In genomic region chr3:101938262-101938847, GRCh38 we compare ENCODE assay signal across 1 cellular context.
TF ChIP-seq lines count a peak whose summit lies in the region.

No MANE protein-coding gene starts in this region.

TF ChIP-seq in K562, 482 proteins besides CTCF, POLR2A, EP300 and RAD21 (continued from another document and continues in another):
- TF ChIP-seq ZNF318 (IDR thresholded peaks at IDR 0.05; ENCODE audit: borderline replicate concordance in 1 of 2, low read depth in 1 of 2) (no peak), KDM2B (CRISPR knock-in tag; IDR thresholded peaks at IDR 0.05) (no peak), SMAD1 (IDR thresholded peaks at IDR 0.05; ENCODE audit: low read depth, low read length, partially characterized antibody) (no peak), RBM17 (IDR thresholded peaks at IDR 0.05; ENCODE audit: borderline replicate concordance, low read depth, low read length) (no peak), HNRNPH1 (optimal IDR thresholded peaks at IDR 0.05; ENCODE audit: low read depth, low read length) (no peak), RUNX1 (IDR thresholded peaks at IDR 0.05; ENCODE audit: low read depth) (no peak), CHD4 (IDR thresholded peaks at IDR 0.05; ENCODE audit: insufficient read depth, insufficient replicate concordance, low read depth, low read length, poor library complexity, severe bottlenecking) (no peak), NR2C2 (CRISPR knock-in tag; IDR thresholded peaks at IDR 0.05) (no peak), NR2C2 (tag; IDR thresholded peaks at IDR 0.05) (peak; percentile 76), ZNF133 (CRISPR knock-in tag; IDR thresholded peaks at IDR 0.05) (no peak), CTBP1 (IDR thresholded peaks at IDR 0.05; ENCODE audit: borderline replicate concordance) (peak; percentile 59; the same call in 1 of the 2 replicates), ELF1 (tag; IDR thresholded peaks at IDR 0.05) (peak; percentile 51; the same call in 1 of the 2 replicates), GTF2F1 (IDR thresholded peaks at IDR 0.05; ENCODE audit: low read depth, low read length) (no peak), ZNF347 (CRISPR knock-in tag; IDR thresholded peaks at IDR 0.05; ENCODE audit: low read depth) (no peak), EHMT2 (IDR thresholded peaks at IDR 0.05) (no peak), RBFOX2 (IDR thresholded peaks at IDR 0.05; ENCODE audit: low read depth, low read length) (no peak), CHCHD3 (CRISPR knock-in tag; IDR thresholded peaks at IDR 0.05) (no peak), ZNF644 (tag; IDR thresholded peaks at IDR 0.05; ENCODE audit: low read depth) (no peak), NEUROD1 (IDR thresholded peaks at IDR 0.05; ENCODE audit: borderline replicate concordance, low read depth, low read length, partially characterized antibody) (no peak), AFF1 (IDR thresholded peaks at IDR 0.05; ENCODE audit: low read depth in 1 of 2, partially characterized antibody in 2 of 2) (peak in 1 of 2 experiments; percentile 56), JUN (IDR thresholded peaks at IDR 0.05; ENCODE audit: borderline replicate concordance, low read depth, low read length) (no peak), JUN (CRISPR knock-in tag; IDR thresholded peaks at IDR 0.05; ENCODE audit: borderline replicate concordance) (no peak), SAFB (IDR thresholded peaks at IDR 0.05; ENCODE audit: borderline replicate concordance, low read depth, low read length) (no peak), MCM3 (IDR thresholded peaks at IDR 0.05) (no peak), MYNN (IDR thresholded peaks at IDR 0.05) (no peak), MYNN (CRISPR knock-in tag; IDR thresholded peaks at IDR 0.05) (no peak), ZEB2 (IDR thresholded peaks at IDR 0.05) (peak; percentile 59; the same call in 1 of the 2 replicates), MEF2D (tag; conservative IDR thresholded peaks at IDR 0.05; ENCODE audit: low read depth) (peak; percentile 93), SRSF7 (optimal IDR thresholded peaks at IDR 0.05; ENCODE audit: low read depth, low read length) (no peak), ATF2 (CRISPR knock-in tag; IDR thresholded peaks at IDR 0.05) (no peak), ARNT (IDR thresholded peaks at IDR 0.05) (no peak)
- TF ChIP-seq, protein P1, sequence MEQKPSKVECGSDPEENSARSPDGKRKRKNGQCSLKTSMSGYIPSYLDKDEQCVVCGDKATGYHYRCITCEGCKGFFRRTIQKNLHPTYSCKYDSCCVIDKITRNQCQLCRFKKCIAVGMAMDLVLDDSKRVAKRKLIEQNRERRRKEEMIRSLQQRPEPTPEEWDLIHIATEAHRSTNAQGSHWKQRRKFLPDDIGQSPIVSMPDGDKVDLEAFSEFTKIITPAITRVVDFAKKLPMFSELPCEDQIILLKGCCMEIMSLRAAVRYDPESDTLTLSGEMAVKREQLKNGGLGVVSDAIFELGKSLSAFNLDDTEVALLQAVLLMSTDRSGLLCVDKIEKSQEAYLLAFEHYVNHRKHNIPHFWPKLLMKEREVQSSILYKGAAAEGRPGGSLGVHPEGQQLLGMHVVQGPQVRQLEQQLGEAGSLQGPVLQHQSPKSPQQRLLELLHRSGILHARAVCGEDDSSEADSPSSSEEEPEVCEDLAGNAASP (IDR thresholded peaks at IDR 0.05): peak; percentile 50; the same call in 1 of the 2 replicates
- TF ChIP-seq, protein P2, sequence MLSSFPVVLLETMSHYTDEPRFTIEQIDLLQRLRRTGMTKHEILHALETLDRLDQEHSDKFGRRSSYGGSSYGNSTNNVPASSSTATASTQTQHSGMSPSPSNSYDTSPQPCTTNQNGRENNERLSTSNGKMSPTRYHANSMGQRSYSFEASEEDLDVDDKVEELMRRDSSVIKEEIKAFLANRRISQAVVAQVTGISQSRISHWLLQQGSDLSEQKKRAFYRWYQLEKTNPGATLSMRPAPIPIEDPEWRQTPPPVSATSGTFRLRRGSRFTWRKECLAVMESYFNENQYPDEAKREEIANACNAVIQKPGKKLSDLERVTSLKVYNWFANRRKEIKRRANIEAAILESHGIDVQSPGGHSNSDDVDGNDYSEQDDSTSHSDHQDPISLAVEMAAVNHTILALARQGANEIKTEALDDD (IDR thresholded peaks at IDR 0.05): 0 out of 2 replicates have a peak, but pooled peaks have one; percentile 25
- TF ChIP-seq, protein P3, sequence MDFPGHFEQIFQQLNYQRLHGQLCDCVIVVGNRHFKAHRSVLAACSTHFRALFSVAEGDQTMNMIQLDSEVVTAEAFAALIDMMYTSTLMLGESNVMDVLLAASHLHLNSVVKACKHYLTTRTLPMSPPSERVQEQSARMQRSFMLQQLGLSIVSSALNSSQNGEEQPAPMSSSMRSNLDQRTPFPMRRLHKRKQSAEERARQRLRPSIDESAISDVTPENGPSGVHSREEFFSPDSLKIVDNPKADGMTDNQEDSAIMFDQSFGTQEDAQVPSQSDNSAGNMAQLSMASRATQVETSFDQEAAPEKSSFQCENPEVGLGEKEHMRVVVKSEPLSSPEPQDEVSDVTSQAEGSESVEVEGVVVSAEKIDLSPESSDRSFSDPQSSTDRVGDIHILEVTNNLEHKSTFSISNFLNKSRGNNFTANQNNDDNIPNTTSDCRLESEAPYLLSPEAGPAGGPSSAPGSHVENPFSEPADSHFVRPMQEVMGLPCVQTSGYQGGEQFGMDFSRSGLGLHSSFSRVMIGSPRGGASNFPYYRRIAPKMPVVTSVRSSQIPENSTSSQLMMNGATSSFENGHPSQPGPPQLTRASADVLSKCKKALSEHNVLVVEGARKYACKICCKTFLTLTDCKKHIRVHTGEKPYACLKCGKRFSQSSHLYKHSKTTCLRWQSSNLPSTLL (IDR thresholded peaks at IDR 0.05): no peak
- TF ChIP-seq, protein P4, sequence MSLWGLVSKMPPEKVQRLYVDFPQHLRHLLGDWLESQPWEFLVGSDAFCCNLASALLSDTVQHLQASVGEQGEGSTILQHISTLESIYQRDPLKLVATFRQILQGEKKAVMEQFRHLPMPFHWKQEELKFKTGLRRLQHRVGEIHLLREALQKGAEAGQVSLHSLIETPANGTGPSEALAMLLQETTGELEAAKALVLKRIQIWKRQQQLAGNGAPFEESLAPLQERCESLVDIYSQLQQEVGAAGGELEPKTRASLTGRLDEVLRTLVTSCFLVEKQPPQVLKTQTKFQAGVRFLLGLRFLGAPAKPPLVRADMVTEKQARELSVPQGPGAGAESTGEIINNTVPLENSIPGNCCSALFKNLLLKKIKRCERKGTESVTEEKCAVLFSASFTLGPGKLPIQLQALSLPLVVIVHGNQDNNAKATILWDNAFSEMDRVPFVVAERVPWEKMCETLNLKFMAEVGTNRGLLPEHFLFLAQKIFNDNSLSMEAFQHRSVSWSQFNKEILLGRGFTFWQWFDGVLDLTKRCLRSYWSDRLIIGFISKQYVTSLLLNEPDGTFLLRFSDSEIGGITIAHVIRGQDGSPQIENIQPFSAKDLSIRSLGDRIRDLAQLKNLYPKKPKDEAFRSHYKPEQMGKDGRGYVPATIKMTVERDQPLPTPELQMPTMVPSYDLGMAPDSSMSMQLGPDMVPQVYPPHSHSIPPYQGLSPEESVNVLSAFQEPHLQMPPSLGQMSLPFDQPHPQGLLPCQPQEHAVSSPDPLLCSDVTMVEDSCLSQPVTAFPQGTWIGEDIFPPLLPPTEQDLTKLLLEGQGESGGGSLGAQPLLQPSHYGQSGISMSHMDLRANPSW (CRISPR knock-in tag; IDR thresholded peaks at IDR 0.05): no peak
- TF ChIP-seq, protein P5, sequence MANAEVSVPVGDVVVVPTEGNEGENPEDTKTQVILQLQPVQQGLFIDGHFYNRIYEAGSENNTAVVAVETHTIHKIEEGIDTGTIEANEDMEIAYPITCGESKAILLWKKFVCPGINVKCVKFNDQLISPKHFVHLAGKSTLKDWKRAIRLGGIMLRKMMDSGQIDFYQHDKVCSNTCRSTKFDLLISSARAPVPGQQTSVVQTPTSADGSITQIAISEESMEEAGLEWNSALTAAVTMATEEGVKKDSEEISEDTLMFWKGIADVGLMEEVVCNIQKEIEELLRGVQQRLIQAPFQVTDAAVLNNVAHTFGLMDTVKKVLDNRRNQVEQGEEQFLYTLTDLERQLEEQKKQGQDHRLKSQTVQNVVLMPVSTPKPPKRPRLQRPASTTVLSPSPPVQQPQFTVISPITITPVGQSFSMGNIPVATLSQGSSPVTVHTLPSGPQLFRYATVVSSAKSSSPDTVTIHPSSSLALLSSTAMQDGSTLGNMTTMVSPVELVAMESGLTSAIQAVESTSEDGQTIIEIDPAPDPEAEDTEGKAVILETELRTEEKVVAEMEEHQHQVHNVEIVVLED (CRISPR knock-in tag; IDR thresholded peaks at IDR 0.05): no peak
